Comparison of ENCODE assay signal across 16 cellular contexts in the genomic region with DNA sequence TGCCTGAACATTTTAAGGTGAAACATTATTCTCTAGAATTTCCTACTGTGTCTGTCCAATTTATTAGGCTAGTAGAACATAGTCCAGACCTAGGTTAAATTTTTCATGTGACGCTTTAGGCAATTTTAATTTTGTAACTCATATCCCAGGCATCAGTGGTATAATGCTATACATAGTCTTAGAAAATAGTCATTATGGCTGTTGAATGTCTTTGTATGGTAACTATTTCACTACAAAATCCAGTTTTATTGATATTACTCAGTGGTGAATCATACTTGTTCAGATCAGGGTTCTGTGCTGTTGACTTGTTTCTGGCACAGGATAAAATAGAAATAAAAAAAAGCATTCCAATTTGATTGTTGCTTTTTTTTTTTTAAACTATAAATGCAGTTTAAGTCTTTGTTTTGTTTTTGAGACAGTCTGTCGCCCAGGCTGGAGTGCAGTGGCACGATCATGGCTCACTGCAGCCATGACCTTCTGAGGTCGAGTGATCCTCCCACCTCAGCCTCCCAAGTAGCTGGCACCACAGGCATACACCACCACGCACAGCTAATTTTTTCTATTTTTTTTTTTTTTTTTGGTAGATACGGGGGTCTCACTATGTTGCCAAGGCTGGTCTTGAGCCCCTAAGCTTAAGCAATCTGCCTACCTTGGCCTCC.
A peak's percentile ranks its signal among the peaks of the same experiment; 100 is the strongest.
DNase-seq lines count a peak whose midpoint lies in the region; ATAC-seq and TF ChIP-seq lines count a peak whose summit lies in the region.
"Had no signal": no experiment of that assay in that cellular context is flagged by ENCODE, and none has a peak within 500 bp of the region (broad histone marks: within the 10 kb centered on the region; RNA-seq: fewer than 3 reads in every experiment).

No MANE protein-coding gene starts in this region.

- H3K4me1 ChIP-seq in skeletal muscle satellite cell (ENCODE audit: control insufficient read depth, insufficient read depth, low read length) (peaks cover 50% of the 10 kb centered on the region), colonic mucosa (no peaks in the 10 kb centered on the region), hepatocyte (ENCODE audit: insufficient read depth) (peaks cover 16% of the 10 kb centered on the region)

- intact Hi-C loops in colonic mucosa (cut with DNase I), result no loop called here

- ATAC-seq in activated CD4-positive, CD25-positive, alpha-beta regulatory T cell treated with anti-CD3 and anti-CD28 coated beads, Interleukin-2, amount 50 U/mL, for 24 hours, result peak; percentile 76 to 90
- ATAC-seq: WTC11 had no signal

- H3K9me3 ChIP-seq in MG63 (no peaks in the 10 kb centered on the region), skeletal muscle satellite cell (replicated peaks; ENCODE audit: low read length) (no peaks in the 10 kb centered on the region), colonic mucosa (no peaks in the 10 kb centered on the region), hepatocyte (ENCODE audit: low read depth) (no peaks in the 10 kb centered on the region)

- H3K4me2 ChIP-seq in skeletal muscle satellite cell (ENCODE audit: low read length) (peak overlapping the region; percentile 62), hepatocyte (no peak overlapping the region)

- whole genome bisulfite sequencing in hepatocyte (ENCODE audit: low lambda C conversion rate, missing lambda C conversion rate), result 95% methylated on average over 6 of the region's 6 CpGs

- H4K20me1 ChIP-seq in hepatocyte (ENCODE audit: insufficient read depth, poor library complexity, severe bottlenecking), result peaks cover 82% of the 10 kb centered on the region

- H3K4me3 ChIP-seq in MG63 (no peak overlapping the region), epithelial cell of esophagus (ENCODE audit: low read length) (no peak overlapping the region), skeletal muscle satellite cell (ENCODE audit: low read length) (no peak overlapping the region), colonic mucosa (no peak overlapping the region), hepatocyte (no peak overlapping the region)

- H3K27me3 ChIP-seq in MG63 (no peaks in the 10 kb centered on the region), skeletal muscle satellite cell (ENCODE audit: control insufficient read depth, insufficient read depth, low read length) (no peaks in the 10 kb centered on the region), colonic mucosa (no peaks in the 10 kb centered on the region), hepatocyte (no peaks in the 10 kb centered on the region)

- H3K9ac ChIP-seq in skeletal muscle satellite cell (ENCODE audit: low read depth, low read length) (peak overlapping the region; percentile 17), colonic mucosa (ENCODE audit: low read depth in 2 of 2, low read length in 2 of 2) (no peak overlapping the region)

- DNase-seq in activated CD4-positive, CD25-positive, alpha-beta regulatory T cell treated with anti-CD3 and anti-CD28 coated beads, Interleukin-2, amount 50 U/mL, for 72 hours, result no peak
- peak; percentile 66 for DNase-seq in MG63
- DNase-seq in epithelial cell of esophagus (ENCODE audit: low read depth), result peak; percentile 41
- DNase-seq in effector CD4-positive, alpha-beta T cell, result no peak
- no peak for DNase-seq in colonic mucosa
- no peak for DNase-seq in hepatocyte (ENCODE audit: low spot score)
- DNase-seq: DMS53; hippocampal formation; MV-4-11; posterior cingulate gyrus; SHP77 treated with DMSO at 0.1 percent for 48 hours; stimulated activated CD4-positive, alpha-beta T cell treated with anti-CD3 and anti-CD28 coated beads, Interleukin-2, amount 100 ng/mL, for 48 hours had no signal

- H3K27ac ChIP-seq in colonic mucosa (no peak overlapping the region), hepatocyte (no peak overlapping the region)
- H3K27ac ChIP-seq: 22Rv1 had no signal

- H3K36me3 ChIP-seq in MG63 (peaks cover 23% of the 10 kb centered on the region), skeletal muscle satellite cell (ENCODE audit: insufficient read depth, low read length) (peaks cover 4% of the 10 kb centered on the region), colonic mucosa (no peaks in the 10 kb centered on the region), hepatocyte (replicated peaks; ENCODE audit: insufficient read depth, low read depth) (no peaks in the 10 kb centered on the region)

- no peak overlapping the region for H2AFZ ChIP-seq in hepatocyte

- TF ChIP-seq CTCF in epithelial cell of esophagus (IDR thresholded peaks at IDR 0.05; ENCODE audit: insufficient read depth, low read depth, low read length, missing control alignments), result no peak
- TF ChIP-seq CTCF in colonic mucosa (IDR thresholded peaks at IDR 0.05), result no peak
- TF ChIP-seq CTCF in hepatocyte (IDR thresholded peaks at IDR 0.05; ENCODE audit: poor library complexity), result no peak

- peaks cover 99% of the 10 kb centered on the region for H3K79me2 ChIP-seq in hepatocyte

- no peaks in the 10 kb centered on the region for H3K9me2 ChIP-seq in hepatocyte (replicated peaks; ENCODE audit: insufficient read depth)

Comparison
In these comparisons a context has a peak if more than half of its experiments do, and no peak if none do; other contexts are left out.
1. DNase-seq: peak in MG63 (single experiment) and epithelial cell of esophagus (single experiment); none in activated CD4-positive, CD25-positive, alpha-beta regulatory T cell treated with anti-CD3 and anti-CD28 coated beads, Interleukin-2, amount 50 U/mL, for 72 hours (single experiment), effector CD4-positive, alpha-beta T cell (single experiment), colonic mucosa (single experiment) and hepatocyte (single experiment).